ENCODE assay signal across 22 cellular contexts in genomic region chr3:194298331-194299227, GRCh38. TPM values are rescaled to one million over a fixed set of nuclear protein-coding genes. Genes with fewer than 3 reads are reported as not detected.
DNase-seq lines count a peak whose midpoint lies in the region; ATAC-seq, FAIRE-seq and TF ChIP-seq lines count a peak whose summit lies in the region.
"Had no signal": no experiment of that assay in that cellular context is flagged by ENCODE, and none has a peak within 500 bp of the region (broad histone marks: within the 10 kb centered on the region; RNA-seq: fewer than 3 reads in every experiment).

No MANE protein-coding gene starts in this region.

- peak; percentile 67 for FAIRE-seq in RCC 7860 (lab: Jason Lieb, UNC)
- FAIRE-seq: astrocyte had no signal

- CTCF ChIA-PET in activated CD8-positive, alpha-beta T cell treated with anti-CD3 and anti-CD28 coated beads, Interleukin-2, amount 10 ng/mL, durations not matched to agents 7 days and 5 days (lab: Charles Lee): interaction anchor here (1.1 kb wide), 1 partner anchor 17 kb away, joined by 4 read pairs; no protein-coding TSS in a partner anchor

- no peaks in the 10 kb centered on the region for H3K27me3 Mint-ChIP-seq in mesothelial cell of epicardium (ENCODE audit: low read depth)
- H3K27me3 Mint-ChIP-seq in activated CD8-positive, alpha-beta T cell treated with anti-CD3 and anti-CD28 coated beads, Interleukin-2, amount 10 ng/mL, durations not matched to agents 7 days and 5 days (ENCODE audit: low read depth): peaks cover 25% of the 10 kb centered on the region

- ATAC-seq in left cardiac atrium (peak in 1 of 2 donors; percentile 42), heart right ventricle (no peak)
- no peak for ATAC-seq in activated CD8-positive, alpha-beta T cell treated with anti-CD3 and anti-CD28 coated beads, Interleukin-2, amount 10 ng/mL, durations not matched to agents 7 days and 5 days

- no peak overlapping the region for H3K27ac ChIP-seq in heart right ventricle
- H3K27ac ChIP-seq: Peyer's patch, prostate gland had no signal

- H3K4me1 ChIP-seq in heart right ventricle: peaks cover 0 to 26% (median 8%) of the 10 kb centered on the region in 9 donors

- peak overlapping the region; percentile 68 for H3K27ac Mint-ChIP-seq in mesothelial cell of epicardium
- H3K27ac Mint-ChIP-seq in activated CD8-positive, alpha-beta T cell treated with anti-CD3 and anti-CD28 coated beads, Interleukin-2, amount 10 ng/mL, durations not matched to agents 7 days and 5 days: no peak overlapping the region
- H3K27ac Mint-ChIP-seq: memory B cell had no signal

- no peaks in the 10 kb centered on the region for H3K9me3 ChIP-seq in heart right ventricle
- H3K9me3 ChIP-seq: heart left ventricle, Peyer's patch, prostate gland had no signal

- TF ChIP-seq CTCF in heart right ventricle (IDR thresholded peaks at IDR 0.05) (no peak), mesothelial cell of epicardium (IDR thresholded peaks at IDR 0.05; ENCODE audit: unreplicated experiment) (no peak)

- H3K36me3 ChIP-seq in heart right ventricle: no peaks in the 10 kb centered on the region
- H3K36me3 ChIP-seq: heart left ventricle, Peyer's patch, prostate gland had no signal

- POLR2A ChIA-PET in activated CD8-positive, alpha-beta T cell treated with anti-CD3 and anti-CD28 coated beads, Interleukin-2, amount 10 ng/mL, durations not matched to agents 7 days and 5 days (lab: Charles Lee): no interaction called here

- peaks cover 37% of the 10 kb centered on the region for H3K4me1 Mint-ChIP-seq in mesothelial cell of epicardium
- peaks cover 20% of the 10 kb centered on the region for H3K4me1 Mint-ChIP-seq in activated CD8-positive, alpha-beta T cell treated with anti-CD3 and anti-CD28 coated beads, Interleukin-2, amount 10 ng/mL, durations not matched to agents 7 days and 5 days (ENCODE audit: low read depth)

- DNase-seq in left cardiac atrium: peak; percentile 21
- no peak for DNase-seq in heart right ventricle
- peak; percentile 33 for DNase-seq in RCC 7860 (ENCODE audit: low spot score)
- DNase-seq in mesothelial cell of epicardium (ENCODE audit: low spot score in 2 of 2, unreplicated experiment in 2 of 2): no peak
- DNase-seq in activated CD8-positive, alpha-beta T cell treated with anti-CD3 and anti-CD28 coated beads, Interleukin-2, amount 10 ng/mL, durations not matched to agents 7 days and 5 days: no peak
- DNase-seq in Kasumi-1 (lab: John Stamatoyannopoulos, UW): no peak
- DNase-seq in cerebellum (ENCODE audit: low spot score): no peak
- no peak for DNase-seq in activated CD4-positive, alpha-beta T cell treated with anti-CD3 and anti-CD28 coated beads, Interleukin-2, amount 50 U/mL, for 1 hour
- DNase-seq: activated CD4-positive, alpha-beta T cell treated with anti-CD3 and anti-CD28 coated beads for 4 hours; activated CD8-positive, alpha-beta memory T cell treated with anti-CD3 and anti-CD28 coated beads, Interleukin-2, amount 50 U/mL, for 4 hours; activated naive CD4-positive, alpha-beta T cell; H9; heart left ventricle; KBM-7; NCI-H1048; nephron progenitor cell; Peyer's patch had no signal

- WGBS in heart right ventricle, 2 donors: 89 to 92% methylated on average over 19 of the region's 19 CpGs

- H3K4me3 Mint-ChIP-seq in mesothelial cell of epicardium: no peak overlapping the region
- no peak overlapping the region for H3K4me3 Mint-ChIP-seq in activated CD8-positive, alpha-beta T cell treated with anti-CD3 and anti-CD28 coated beads, Interleukin-2, amount 10 ng/mL, durations not matched to agents 7 days and 5 days
- H3K4me3 Mint-ChIP-seq: memory B cell, nephron progenitor cell had no signal

- peaks cover 2% of the 10 kb centered on the region for H3K36me3 Mint-ChIP-seq in mesothelial cell of epicardium
- H3K36me3 Mint-ChIP-seq in activated CD8-positive, alpha-beta T cell treated with anti-CD3 and anti-CD28 coated beads, Interleukin-2, amount 10 ng/mL, durations not matched to agents 7 days and 5 days (ENCODE audit: low read depth): peaks cover 5% of the 10 kb centered on the region
- H3K36me3 Mint-ChIP-seq: memory B cell had no signal

- H3K9me3 Mint-ChIP-seq in mesothelial cell of epicardium: no peaks in the 10 kb centered on the region
- no peaks in the 10 kb centered on the region for H3K9me3 Mint-ChIP-seq in activated CD8-positive, alpha-beta T cell treated with anti-CD3 and anti-CD28 coated beads, Interleukin-2, amount 10 ng/mL, durations not matched to agents 7 days and 5 days (ENCODE audit: insufficient read depth)
- H3K9me3 Mint-ChIP-seq: H9, memory B cell, nephron progenitor cell, type B pancreatic cell had no signal

- H3K4me3 ChIP-seq in heart right ventricle: no peak overlapping the region
- H3K4me3 ChIP-seq: heart left ventricle, Peyer's patch, prostate gland had no signal

- intact Hi-C loops in left cardiac atrium (cut with DNase I): no loop called here
- intact Hi-C loops in heart right ventricle (cut with DNase I): no loop called here

- peaks cover 0 to 25% (median 10%) of the 10 kb centered on the region in 7 donors for H3K27me3 ChIP-seq in heart right ventricle
- H3K27me3 ChIP-seq: Peyer's patch had no signal

RNA-seq across cellular contexts. Expression of gene CPN2, which starts 52.5 kb away (rescaled TPM):
- total RNA-seq in left cardiac atrium (not detected), heart right ventricle (1 to 10 TPM in 9 of 10 donors, under 1 TPM in 1; 0.87 to 4.5 (median 1.6) TPM), mesothelial cell of epicardium (not detected in 3 replicates), cerebellum (not detected)
- under 1 TPM; 0.12 to 0.51 TPM for polyA plus RNA-seq in heart right ventricle
- not detected for total RNA-seq in activated CD8-positive, alpha-beta T cell treated with anti-CD3 and anti-CD28 coated beads, Interleukin-2, amount 10 ng/mL, durations not matched to agents 7 days and 5 days
- total RNA-seq: astrocyte, fibroblast of lung, H9, Peyer's patch had no signal
- polyA plus RNA-seq: fibroblast of lung had no signal

Comparison
In these comparisons a context has a peak if more than half of its experiments do, and no peak if none do; other contexts are left out.
1. DNase-seq: peak in left cardiac atrium (single experiment) and RCC 7860 (single experiment); none in heart right ventricle (0 of 2), mesothelial cell of epicardium (0 of 2), activated CD8-positive, alpha-beta T cell treated with anti-CD3 and anti-CD28 coated beads, Interleukin-2, amount 10 ng/mL, durations not matched to agents 7 days and 5 days (single experiment), Kasumi-1 (0 of 2), cerebellum (single experiment) and activated CD4-positive, alpha-beta T cell treated with anti-CD3 and anti-CD28 coated beads, Interleukin-2, amount 50 U/mL, for 1 hour (single experiment).